22 cellular contexts compared by ENCODE assay signal in genomic region chr10:92486637-92487036, GRCh38.
DNase-seq lines count a peak whose midpoint lies in the region; ATAC-seq, FAIRE-seq and TF ChIP-seq lines count a peak whose summit lies in the region.
"Had no signal": no experiment of that assay in that cellular context is flagged by ENCODE, and none has a peak within 500 bp of the region (broad histone marks: within the 10 kb centered on the region; RNA-seq: fewer than 3 reads in every experiment).

No MANE protein-coding gene starts in this region.

- H3K9me3 ChIP-seq in astrocyte (ENCODE audit: insufficient read depth, low read depth, low read length), result no peaks in the 10 kb centered on the region
- H3K9me3 ChIP-seq in lower lobe of right lung, result no peaks in the 10 kb centered on the region
- H3K9me3 ChIP-seq: Peyer's patch, sigmoid colon, stomach had no signal

- H3K36me3 Mint-ChIP-seq in astrocyte (ENCODE audit: low read depth, unreplicated experiment), result peaks cover 21% of the 10 kb centered on the region

- intact Hi-C loops in lower lobe of right lung (cut with DNase I), result no loop called here

- ATAC-seq in lower lobe of right lung, result peak; percentile 54 to 66
- ATAC-seq in HG03565 (IDR thresholded peaks at IDR 0.05; ENCODE audit: unreplicated experiment), result no peak
- ATAC-seq in GM19023 (IDR thresholded peaks at IDR 0.05; ENCODE audit: unreplicated experiment), result no peak
- no peak for ATAC-seq in HG02642 (IDR thresholded peaks at IDR 0.05; ENCODE audit: poor library complexity, unreplicated experiment)
- ATAC-seq: activated naive CD8-positive, alpha-beta T cell treated with anti-CD3 and anti-CD28 coated beads, Interleukin-2, amount 50 U/mL, for 24 hours; CD8-positive, alpha-beta T cell; effector memory CD8-positive, alpha-beta T cell; WTC11 had no signal

- TF ChIP-seq CTCF in astrocyte (IDR thresholded peaks at IDR 0.05; ENCODE audit: insufficient read depth, low read depth, low read length) (no peak), lower lobe of right lung (IDR thresholded peaks at IDR 0.05) (no peak)

- H2AFZ ChIP-seq in astrocyte (ENCODE audit: low read depth, low read length), result no peak overlapping the region

- H3K27me3 ChIP-seq in astrocyte (ENCODE audit: insufficient read depth, low read length) (no peaks in the 10 kb centered on the region), lower lobe of right lung (ENCODE audit: low read depth) (no peaks in the 10 kb centered on the region)
- H3K27me3 ChIP-seq: Peyer's patch, sigmoid colon, stomach had no signal

- no peaks in the 10 kb centered on the region for H3K27me3 Mint-ChIP-seq in astrocyte (ENCODE audit: low read depth, unreplicated experiment)
- H3K27me3 Mint-ChIP-seq: activated naive CD8-positive, alpha-beta T cell treated with anti-CD3 and anti-CD28 coated beads, Interleukin-2, amount 50 U/mL, for 24 hours; effector memory CD8-positive, alpha-beta T cell had no signal

- DNase-seq in CD1c-positive myeloid dendritic cell (ENCODE audit: extremely low spot score) (peak; percentile 73), NOMO-1 treated with DMSO at 0.1 percent for 48 hours (lab: John Stamatoyannopoulos, UW; ENCODE audit: unreplicated experiment) (peak; percentile 94), astrocyte (ENCODE audit: low read depth) (peak; percentile 27), lower lobe of right lung (no peak), NCI-H2227 treated with DMSO at 0.1 percent for 48 hours (lab: John Stamatoyannopoulos, UW) (no peak)
- DNase-seq: activated CD8-positive, alpha-beta memory T cell treated with anti-CD3 and anti-CD28 coated beads for 24 hours; activated naive CD8-positive, alpha-beta T cell treated with anti-CD3 and anti-CD28 coated beads, Interleukin-2, amount 50 U/mL, for 24 hours; caudate nucleus; CD8-positive, alpha-beta T cell; effector memory CD8-positive, alpha-beta T cell; EL; NCI-H2081; NCI-H526 treated with DMSO at 0.1 percent for 48 hours; Peyer's patch; sigmoid colon; stimulated activated CD4-positive, alpha-beta T cell treated with anti-CD3 and anti-CD28 coated beads, Interleukin-1b, Interleukin-23, amount 100 ng/mL, for 48 hours; stomach had no signal

- H3K4me1 ChIP-seq in astrocyte (ENCODE audit: insufficient read depth, low read length) (no peaks in the 10 kb centered on the region), lower lobe of right lung (no peaks in the 10 kb centered on the region)
- H3K4me1 ChIP-seq: Peyer's patch, sigmoid colon, stomach had no signal

- no peaks in the 10 kb centered on the region for H4K20me1 ChIP-seq in astrocyte (ENCODE audit: insufficient read depth, low read length)

- H3K4me3 ChIP-seq in astrocyte (ENCODE audit: insufficient read depth, low read depth, low read length), result no peak overlapping the region
- H3K4me3 ChIP-seq in lower lobe of right lung, result no peak overlapping the region
- H3K4me3 ChIP-seq: Peyer's patch, sigmoid colon, stomach had no signal

- no peak overlapping the region for H3K9ac ChIP-seq in astrocyte (ENCODE audit: low read length)

- H3K36me3 ChIP-seq in astrocyte (ENCODE audit: insufficient read depth, low read length) (peaks cover 15% of the 10 kb centered on the region), lower lobe of right lung (peaks cover 92% of the 10 kb centered on the region)

- H3K27ac Mint-ChIP-seq in astrocyte (ENCODE audit: unreplicated experiment), result no peak overlapping the region
- H3K27ac Mint-ChIP-seq: activated naive CD8-positive, alpha-beta T cell treated with anti-CD3 and anti-CD28 coated beads, Interleukin-2, amount 50 U/mL, for 24 hours; activated T-helper 1 cell treated with anti-CD3 and anti-CD28 coated beads, Interleukin-12 subunit alpha, Interleukin-12 subunit beta, Interleukin-2, Interleukin-4 antibody, amounts not matched to agents 30 ng/mL and 10 ng/mL and 1 ng/mL, durations not matched to agents 14 hours and 24 hours and 36 hours; CD8-positive, alpha-beta T cell; effector memory CD8-positive, alpha-beta T cell; WTC11 had no signal

- H3K4me1 Mint-ChIP-seq in astrocyte (ENCODE audit: low read depth, unreplicated experiment), result peaks cover 2% of the 10 kb centered on the region
- H3K4me1 Mint-ChIP-seq: WTC11 had no signal

- no peak overlapping the region for H3K4me3 Mint-ChIP-seq in astrocyte (ENCODE audit: unreplicated experiment)
- H3K4me3 Mint-ChIP-seq: activated naive CD8-positive, alpha-beta T cell treated with anti-CD3 and anti-CD28 coated beads, Interleukin-2, amount 50 U/mL, for 24 hours; activated T-helper 1 cell treated with anti-CD3 and anti-CD28 coated beads, Interleukin-12 subunit alpha, Interleukin-12 subunit beta, Interleukin-2, Interleukin-4 antibody, amounts not matched to agents 30 ng/mL and 10 ng/mL and 1 ng/mL, durations not matched to agents 14 hours and 24 hours and 36 hours; CD8-positive, alpha-beta T cell; effector memory CD8-positive, alpha-beta T cell; WTC11 had no signal

- no peak overlapping the region for H3K4me2 ChIP-seq in astrocyte (ENCODE audit: low read length)

- FAIRE-seq in astrocyte (lab: Jason Lieb, UNC), result no peak

- H3K9me3 Mint-ChIP-seq in astrocyte (ENCODE audit: unreplicated experiment), result no peaks in the 10 kb centered on the region
- H3K9me3 Mint-ChIP-seq: activated naive CD8-positive, alpha-beta T cell treated with anti-CD3 and anti-CD28 coated beads, Interleukin-2, amount 50 U/mL, for 24 hours; activated T-helper 1 cell treated with anti-CD3 and anti-CD28 coated beads, Interleukin-12 subunit alpha, Interleukin-12 subunit beta, Interleukin-2, Interleukin-4 antibody, amounts not matched to agents 30 ng/mL and 10 ng/mL and 1 ng/mL, durations not matched to agents 14 hours and 24 hours and 36 hours; CD8-positive, alpha-beta T cell; effector memory CD8-positive, alpha-beta T cell; WTC11 had no signal

- no peaks in the 10 kb centered on the region for H3K79me2 ChIP-seq in astrocyte (ENCODE audit: insufficient read depth, low read length)

- H3K27ac ChIP-seq in astrocyte (ENCODE audit: low read depth, low read length) (no peak overlapping the region), lower lobe of right lung (no peak overlapping the region)
- H3K27ac ChIP-seq: Peyer's patch, sigmoid colon, stomach had no signal

Comparison
In these comparisons a context has a peak if more than half of its experiments do, and no peak if none do; other contexts are left out.
1. DNase-seq: peak in CD1c-positive myeloid dendritic cell (single experiment), NOMO-1 treated with DMSO at 0.1 percent for 48 hours (single experiment) and astrocyte (single experiment); none in lower lobe of right lung (single experiment) and NCI-H2227 treated with DMSO at 0.1 percent for 48 hours (single experiment).
2. ATAC-seq: peak in lower lobe of right lung (2 of 2); none in HG03565 (single experiment), GM19023 (single experiment) and HG02642 (single experiment).